In genomic region chr6:166623318-166623717, GRCh38 we compare ENCODE assay signal across 17 cellular contexts. TPM values are rescaled to one million over a fixed set of nuclear protein-coding genes. Genes with fewer than 3 reads are reported as not detected.
DNase-seq lines count a peak whose midpoint lies in the region; ATAC-seq and TF ChIP-seq lines count a peak whose summit lies in the region.
"Had no signal": no experiment of that assay in that cellular context is flagged by ENCODE, and none has a peak within 500 bp of the region (broad histone marks: within the 10 kb centered on the region; RNA-seq: fewer than 3 reads in every experiment).

No MANE protein-coding gene starts in this region.

- no peaks in the 10 kb centered on the region for H3K27me3 ChIP-seq in PC-9 (ENCODE audit: insufficient read depth, low read depth)
- H3K27me3 ChIP-seq in fibroblast of lung (ENCODE audit: control insufficient read depth, insufficient read depth, low read length): no peaks in the 10 kb centered on the region
- H3K27me3 ChIP-seq in trophoblast cell (ENCODE audit: insufficient read depth, low read length): no peaks in the 10 kb centered on the region

- H3K23ac ChIP-seq in trophoblast cell (ENCODE audit: low read length): no peak overlapping the region

- no peaks in the 10 kb centered on the region for H3K9me2 ChIP-seq in PC-9 (ENCODE audit: insufficient read depth)

- peaks cover 63% of the 10 kb centered on the region for H3K4me1 Mint-ChIP-seq in Calu3 (ENCODE audit: low read depth, unreplicated experiment)
- peaks cover 10% of the 10 kb centered on the region for H3K4me1 Mint-ChIP-seq in activated CD4-positive, alpha-beta T cell treated with anti-CD3 and anti-CD28 coated beads, Interleukin-2, amount 10 ng/mL, durations not matched to agents 24 days and 14 days

- peak overlapping the region; percentile 8 for H3K27ac Mint-ChIP-seq in Calu3 (ENCODE audit: unreplicated experiment)
- H3K27ac Mint-ChIP-seq in activated CD4-positive, alpha-beta T cell treated with anti-CD3 and anti-CD28 coated beads, Interleukin-2, amount 10 ng/mL, durations not matched to agents 24 days and 14 days: no peak overlapping the region
- H3K27ac Mint-ChIP-seq: activated naive CD4-positive, alpha-beta T cell treated with anti-CD3 and anti-CD28 coated beads, Interleukin-2, amount 50 U/mL, for 24 hours had no signal

- H4K91ac ChIP-seq in trophoblast cell (ENCODE audit: low read depth, low read length): no peak overlapping the region

- H2BK12ac ChIP-seq in trophoblast cell (ENCODE audit: low read length): no peak overlapping the region

- no peaks in the 10 kb centered on the region for H3K36me3 ChIP-seq in PC-9 (ENCODE audit: low read depth)
- H3K36me3 ChIP-seq in fibroblast of lung (ENCODE audit: control insufficient read depth, insufficient read depth, low read length): peaks cover 5% of the 10 kb centered on the region
- H3K36me3 ChIP-seq in trophoblast cell (ENCODE audit: control insufficient read depth in 1 of 2, insufficient read depth in 2 of 2, low read length in 2 of 2): peaks cover 4% of the 10 kb centered on the region in 2 experiments

- DNase-seq in Calu3 (peak; percentile 66), PC-9 (peak; percentile 36 to 87), fibroblast of lung (ENCODE audit: low read depth in 2 of 2) (peak in 1 of 2 donors; percentile 52), trophoblast cell (peak in 1 of 2 donors; percentile 49), GM19240 (ENCODE audit: insufficient read length, low spot score) (no peak)
- no peak for DNase-seq in activated CD4-positive, alpha-beta T cell treated with anti-CD3 and anti-CD28 coated beads, Interleukin-2, amount 10 ng/mL, durations not matched to agents 24 days and 14 days
- DNase-seq: activated CD4-positive, alpha-beta T cell treated with anti-CD3 and anti-CD28 coated beads for 4 hours; kidney; NCI-H1694; NCI-H526; nucleus accumbens; stimulated activated CD4-positive, alpha-beta T cell treated with anti-CD3 and anti-CD28 coated beads, Interleukin-2, amount 100 ng/mL, for 24 hours had no signal

- H4K20me1 ChIP-seq in PC-9 (ENCODE audit: insufficient read depth): no peaks in the 10 kb centered on the region
- H4K20me1 ChIP-seq in fibroblast of lung (ENCODE audit: control insufficient read depth, extremely low read depth, insufficient read depth, low read length): no peaks in the 10 kb centered on the region

- H3K4ac ChIP-seq in trophoblast cell (ENCODE audit: low read depth, low read length): no peak overlapping the region

- H2AFZ ChIP-seq in PC-9: no peak overlapping the region
- no peak overlapping the region for H2AFZ ChIP-seq in fibroblast of lung (ENCODE audit: low read length)
- H2AFZ ChIP-seq in trophoblast cell (ENCODE audit: insufficient read depth, low read length, poor library complexity): no peak overlapping the region

- no peaks in the 10 kb centered on the region for H3K9me3 ChIP-seq in PC-9 (ENCODE audit: insufficient read depth, low read depth)
- no peaks in the 10 kb centered on the region for H3K9me3 ChIP-seq in fibroblast of lung (ENCODE audit: control insufficient read depth, insufficient read depth, low read depth, low read length)
- peaks cover 3% of the 10 kb centered on the region for H3K9me3 ChIP-seq in trophoblast cell (ENCODE audit: insufficient read depth, low read depth, low read length)

- H2BK120ac ChIP-seq in trophoblast cell (ENCODE audit: insufficient read depth, low read length, poor library complexity): no peak overlapping the region

- H4K12ac ChIP-seq in trophoblast cell (ENCODE audit: low read depth, low read length): no peak overlapping the region

- peaks cover 40% of the 10 kb centered on the region for H3K79me2 ChIP-seq in PC-9 (ENCODE audit: low read depth)
- H3K79me2 ChIP-seq in fibroblast of lung (ENCODE audit: control insufficient read depth, insufficient read depth, low read length): peaks cover 47% of the 10 kb centered on the region
- H3K79me2 ChIP-seq in trophoblast cell (ENCODE audit: control insufficient read depth, insufficient read depth, low read length, poor library complexity): peaks cover 4% of the 10 kb centered on the region

- H3K4me1 ChIP-seq in PC-9 (replicated peaks; ENCODE audit: insufficient read depth): peaks cover 58% of the 10 kb centered on the region
- H3K4me1 ChIP-seq in fibroblast of lung (ENCODE audit: control insufficient read depth, extremely low read depth, insufficient read depth, low read length): peaks cover 41% of the 10 kb centered on the region
- peaks cover 26 to 28% of the 10 kb centered on the region in 2 experiments for H3K4me1 ChIP-seq in trophoblast cell (ENCODE audit: control insufficient read depth in 1 of 2, insufficient read depth in 2 of 2, low read length in 2 of 2)

- no peak overlapping the region for H3K14ac ChIP-seq in trophoblast cell (ENCODE audit: low read length)

- CTCF ChIA-PET in Calu3 (lab: Charles Lee) (interaction anchor here (1.1 to 1.3 kb wide), 4 partner anchors 39 to 151 kb away, joined by 3 to 7 read pairs (median 4); no protein-coding TSS in a partner anchor), PC-9 (lab: Charles Lee) (no interaction called here)

- no peak overlapping the region for H3K4me3 ChIP-seq in PC-9
- peak overlapping the region in 1 of 4 experiments; percentile 5 for H3K4me3 ChIP-seq in fibroblast of lung (replicated peaks in 1 of 4; ENCODE audit: control extremely low read depth in 1 of 4, insufficient read depth in 1 of 4, low read depth in 3 of 4, low read length in 4 of 4)
- no peak overlapping the region for H3K4me3 ChIP-seq in trophoblast cell (ENCODE audit: low read depth, low read length)
- H3K4me3 ChIP-seq: SK-N-MC had no signal

- ATAC-seq in HG03139 (IDR thresholded peaks at IDR 0.05; ENCODE audit: unreplicated experiment) (no peak), GM21381 (IDR thresholded peaks at IDR 0.05; ENCODE audit: unreplicated experiment) (no peak)
- ATAC-seq: sciatic nerve had no signal

- TF ChIP-seq CTCF in Calu3 (IDR thresholded peaks at IDR 0.05; ENCODE audit: unreplicated experiment) (no peak), PC-9 (conservative IDR thresholded peaks at IDR 0.05) (no peak), fibroblast of lung (conservative IDR thresholded peaks at IDR 0.05 in 1 of 2, IDR thresholded peaks at IDR 0.05 in 1 of 2; ENCODE audit: low read depth in 1 of 2, low read length in 2 of 2) (no peak)

- H3K9me3 Mint-ChIP-seq in Calu3 (ENCODE audit: low read depth, unreplicated experiment): no peaks in the 10 kb centered on the region
- no peaks in the 10 kb centered on the region for H3K9me3 Mint-ChIP-seq in activated CD4-positive, alpha-beta T cell treated with anti-CD3 and anti-CD28 coated beads, Interleukin-2, amount 10 ng/mL, durations not matched to agents 24 days and 14 days
- H3K9me3 Mint-ChIP-seq: activated naive CD4-positive, alpha-beta T cell treated with anti-CD3 and anti-CD28 coated beads, Interleukin-2, amount 50 U/mL, for 24 hours had no signal

- H3K9ac ChIP-seq in fibroblast of lung (ENCODE audit: insufficient read depth, low read length) (no peak overlapping the region), trophoblast cell (ENCODE audit: low read length) (no peak overlapping the region)

- no peak overlapping the region for H2AK5ac ChIP-seq in trophoblast cell (ENCODE audit: low read length)

- BruUV-seq in Calu3 (replicated peaks; lab: Mats Ljungman, UMichigan) (no TSS peak), PC-9 (replicated peaks; lab: Mats Ljungman, UMichigan) (no TSS peak)

- H3K4me2 ChIP-seq in PC-9 (peak overlapping the region; percentile 56), fibroblast of lung (ENCODE audit: extremely low read depth, insufficient read depth, low read length) (peak overlapping the region; percentile 32), trophoblast cell (ENCODE audit: low read length) (no peak overlapping the region)

- intact Hi-C loops in Calu3 (cut with micrococcal nuclease; ENCODE audit: unreplicated experiment): loop anchor here (2.0 to 10.0 kb wide), 2 partner anchors 113 to 349 kb away; no protein-coding TSS in a partner anchor
- intact Hi-C loops in PC-9 (cut with micrococcal nuclease; ENCODE audit: unreplicated experiment): loop anchor here (10.0 kb wide), 1 partner anchor 371 kb away; the partner anchor contains the start of gene CEP43
- intact Hi-C loops in activated CD4-positive, alpha-beta T cell treated with anti-CD3 and anti-CD28 coated beads, Interleukin-2, amount 10 ng/mL, durations not matched to agents 24 days and 14 days (cut with micrococcal nuclease): loop anchor here (10.0 kb wide), 1 partner anchor 731 kb away; no protein-coding TSS in a partner anchor

- no peak overlapping the region for H2BK5ac ChIP-seq in trophoblast cell (ENCODE audit: low read depth, low read length, poor library complexity)

- POLR2A ChIA-PET in PC-9 (lab: Charles Lee; ENCODE audit: unreplicated experiment): interaction anchor here (0.6 to 0.7 kb wide), 2 partner anchors 67 to 222 kb away, joined by 3 to 5 read pairs; no protein-coding TSS in a partner anchor

- no peak overlapping the region for H4K8ac ChIP-seq in trophoblast cell (ENCODE audit: low read depth, low read length)

- H3K36me3 Mint-ChIP-seq in Calu3 (ENCODE audit: insufficient read depth, unreplicated experiment): peaks cover 36% of the 10 kb centered on the region
- H3K36me3 Mint-ChIP-seq in activated CD4-positive, alpha-beta T cell treated with anti-CD3 and anti-CD28 coated beads, Interleukin-2, amount 10 ng/mL, durations not matched to agents 24 days and 14 days (ENCODE audit: low read depth): no peaks in the 10 kb centered on the region
- H3K36me3 Mint-ChIP-seq: activated naive CD4-positive, alpha-beta T cell treated with anti-CD3 and anti-CD28 coated beads, Interleukin-2, amount 50 U/mL, for 24 hours had no signal

- H3K18ac ChIP-seq in trophoblast cell (ENCODE audit: low read length): peak overlapping the region; percentile 3

- H3K4me3 Mint-ChIP-seq in Calu3 (ENCODE audit: low read depth, unreplicated experiment): peak overlapping the region; percentile 42
- no peak overlapping the region for H3K4me3 Mint-ChIP-seq in activated CD4-positive, alpha-beta T cell treated with anti-CD3 and anti-CD28 coated beads, Interleukin-2, amount 10 ng/mL, durations not matched to agents 24 days and 14 days
- H3K4me3 Mint-ChIP-seq: activated naive CD4-positive, alpha-beta T cell treated with anti-CD3 and anti-CD28 coated beads, Interleukin-2, amount 50 U/mL, for 24 hours had no signal

- peaks cover 32% of the 10 kb centered on the region for H3F3A ChIP-seq in PC-9 (ENCODE audit: insufficient read depth, low read depth)

- H3K27me3 Mint-ChIP-seq in Calu3 (ENCODE audit: unreplicated experiment): no peaks in the 10 kb centered on the region
- peaks cover 26% of the 10 kb centered on the region for H3K27me3 Mint-ChIP-seq in activated CD4-positive, alpha-beta T cell treated with anti-CD3 and anti-CD28 coated beads, Interleukin-2, amount 10 ng/mL, durations not matched to agents 24 days and 14 days
- H3K27me3 Mint-ChIP-seq: activated naive CD4-positive, alpha-beta T cell treated with anti-CD3 and anti-CD28 coated beads, Interleukin-2, amount 50 U/mL, for 24 hours had no signal

- H3K79me1 ChIP-seq in trophoblast cell (ENCODE audit: low read length): peaks cover 20% of the 10 kb centered on the region

- H3K27ac ChIP-seq in PC-9 (0 out of 2 replicates have a peak overlapping the region, but pooled peaks have one; percentile 22), fibroblast of lung (ENCODE audit: insufficient read depth, low read length) (no peak overlapping the region), trophoblast cell (ENCODE audit: low read depth, low read length) (no peak overlapping the region)
- H3K27ac ChIP-seq: SK-N-MC had no signal

- WGBS in trophoblast cell (ENCODE audit: extremely low coverage, insufficient coverage, insufficient read length): no CpG with 5 or more reads among the region's 5 CpGs

RNA-seq across cellular contexts. Expression of gene RPS6KA2, which starts 3.7 kb away (rescaled TPM):
- 25.8 and 41.3 TPM in 2 replicates for total RNA-seq in Calu3 (2022)
- 18.5 and 20.6 TPM in 2 replicates for total RNA-seq in PC-9 (2021)
- total RNA-seq in fibroblast of lung: 109 and 116 TPM in 2 replicates
- 66.8 and 80.2 TPM in 2 replicates for polyA plus RNA-seq in fibroblast of lung
- 60.3 and 64.5 TPM in 2 replicates for polyA plus RNA-seq in fibroblast of lung (2012)
- polyA minus RNA-seq in fibroblast of lung (ENCODE audit: low replicate concordance): 129 and 153 TPM in 2 replicates
- 14.3 and 15.4 TPM in 2 replicates for polyA plus RNA-seq in trophoblast cell (2013)
- total RNA-seq in activated CD4-positive, alpha-beta T cell treated with anti-CD3 and anti-CD28 coated beads, Interleukin-2, amount 10 ng/mL, durations not matched to agents 24 days and 14 days: 2.8 and 3.1 TPM in 2 replicates

RNA-seq across cellular contexts. Expression of gene RAMACL, which starts 36.8 kb away (rescaled TPM):
- total RNA-seq in Calu3 (2022): 1.3 and 2.2 TPM in 2 replicates
- total RNA-seq in PC-9 (2021): 0.52 and 0.73 TPM in 2 replicates
- 2.3 and 5.0 TPM in 2 replicates for total RNA-seq in fibroblast of lung
- 0.20 and 0.22 TPM in 2 replicates for polyA plus RNA-seq in fibroblast of lung
- polyA plus RNA-seq in fibroblast of lung (2012): 0.21 and 0.28 TPM in 2 replicates
- 0.16 TPM in 1 of 2 replicates, not detected in the other for polyA minus RNA-seq in fibroblast of lung (ENCODE audit: low replicate concordance)
- 0.25 and 0.26 TPM in 2 replicates for polyA plus RNA-seq in trophoblast cell (2013)
- 0.14 and 0.30 TPM in 2 replicates for total RNA-seq in activated CD4-positive, alpha-beta T cell treated with anti-CD3 and anti-CD28 coated beads, Interleukin-2, amount 10 ng/mL, durations not matched to agents 24 days and 14 days

Comparison
In these comparisons a context has a peak if more than half of its experiments do, and no peak if none do; other contexts are left out.
1. DNase-seq: peak in Calu3 (single experiment) and PC-9 (2 of 2); none in GM19240 (single experiment) and activated CD4-positive, alpha-beta T cell treated with anti-CD3 and anti-CD28 coated beads, Interleukin-2, amount 10 ng/mL, durations not matched to agents 24 days and 14 days (single experiment).